Comparison of ENCODE assay signal across 1 cellular context in the genomic region with DNA sequence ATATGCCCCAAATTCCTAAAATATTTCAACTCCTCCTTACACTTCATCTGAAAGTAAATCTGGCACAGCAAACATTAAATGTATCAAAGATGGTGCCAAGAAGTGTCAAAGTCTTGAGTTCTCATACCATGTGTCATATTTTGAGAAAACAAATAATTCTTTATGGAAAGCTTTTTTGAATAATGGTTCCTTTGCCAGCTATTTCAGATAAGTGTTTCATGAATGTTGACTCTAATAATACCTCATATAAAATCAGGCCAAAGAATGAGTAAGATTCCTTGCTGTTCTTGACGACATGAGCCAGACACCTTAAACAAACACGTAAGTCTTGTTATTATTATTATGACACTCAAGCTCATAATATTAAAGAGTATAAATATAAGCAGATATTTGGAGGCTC.
TF ChIP-seq lines count a peak whose summit lies in the region.

No MANE protein-coding gene starts in this region.

TF ChIP-seq in endothelial cell of umbilical vein, 7 proteins besides CTCF, POLR2A, EP300 and RAD21:
- TF ChIP-seq MAX (IDR thresholded peaks at IDR 0.05; ENCODE audit: insufficient read depth, insufficient read length) = no peak
- TF ChIP-seq JUN (IDR thresholded peaks at IDR 0.05; ENCODE audit: borderline replicate concordance, insufficient read depth, insufficient read length, low read depth) = no peak
- no peak for TF ChIP-seq EZH2 (IDR thresholded peaks at IDR 0.05; ENCODE audit: borderline replicate concordance, low read depth, low read length, severe bottlenecking)
- TF ChIP-seq FOS (IDR thresholded peaks at IDR 0.05; ENCODE audit: borderline replicate concordance, insufficient read depth, low read length) = no peak
- TF ChIP-seq POLR2AphosphoS5 (IDR thresholded peaks at IDR 0.05; ENCODE audit: insufficient read depth, low read depth, low read length) = no peak
- TF ChIP-seq GATA2 (IDR thresholded peaks at IDR 0.05; ENCODE audit: insufficient read depth, insufficient read length, low read depth, low read length) = no peak
- no peak for TF ChIP-seq MYC (IDR thresholded peaks at IDR 0.05; ENCODE audit: low read depth, low read length)
